20 cellular contexts compared by ENCODE assay signal in the genomic region with DNA sequence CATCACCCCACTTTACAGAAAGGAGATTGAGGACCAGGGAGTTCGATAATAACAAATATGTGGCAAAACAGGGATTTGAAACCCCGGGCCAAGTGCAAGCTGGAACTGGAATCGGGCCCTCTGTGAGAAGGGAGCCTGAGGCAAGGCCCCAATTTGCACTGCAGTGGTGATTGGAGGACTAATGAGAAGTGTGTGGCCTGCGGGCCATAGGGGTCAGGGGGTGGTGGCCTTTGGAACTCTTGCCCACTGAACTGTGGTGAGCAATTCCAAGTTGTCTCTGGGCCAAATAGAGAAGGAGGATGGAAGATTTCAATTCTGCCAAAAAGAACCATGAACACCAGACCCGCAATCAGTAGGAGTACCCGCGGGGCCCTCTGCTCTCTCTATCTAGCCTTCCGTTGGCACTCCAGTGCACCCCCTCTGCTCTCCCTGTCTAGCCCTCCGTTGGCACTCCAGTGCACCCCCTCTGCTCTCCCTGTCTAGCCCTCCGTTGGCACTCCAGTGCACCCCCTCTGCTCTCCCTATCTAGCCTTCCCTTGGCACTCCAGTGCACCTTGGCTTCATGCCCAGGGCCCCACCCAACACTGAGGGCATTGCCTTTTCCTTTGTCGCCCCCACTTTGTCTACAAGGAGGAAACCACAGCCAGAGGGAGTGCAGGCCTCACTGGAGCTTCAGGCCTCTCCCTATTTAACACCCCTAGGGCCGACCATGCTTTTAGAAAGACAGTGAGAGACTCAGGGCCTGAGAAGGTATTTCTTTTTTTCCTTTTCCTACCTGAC. TPM values are rescaled to one million over a fixed set of nuclear protein-coding genes. Genes with fewer than 3 reads are reported as not detected.
DNase-seq lines count a peak whose midpoint lies in the region; ATAC-seq and TF ChIP-seq lines count a peak whose summit lies in the region.
"Had no signal": no experiment of that assay in that cellular context is flagged by ENCODE, and none has a peak within 500 bp of the region (broad histone marks: within the 10 kb centered on the region; RNA-seq: fewer than 3 reads in every experiment).

No MANE protein-coding gene starts in this region.

- no peak overlapping the region for H3K27ac ChIP-seq in CD8-positive, alpha-beta T cell (ENCODE audit: low read depth, low read length)
- H3K27ac ChIP-seq in osteoblast (ENCODE audit: low read depth, low read length): no peak overlapping the region
- H3K27ac ChIP-seq: heart right ventricle had no signal

- intact Hi-C loops in CD8-positive, alpha-beta T cell (cut with DNase I, micrococcal nuclease): loop anchor here in 1 of 2 experiments (5.0 kb wide), 1 partner anchor 40 kb away; no protein-coding TSS in a partner anchor

- H2AFZ ChIP-seq in osteoblast (ENCODE audit: low read length): no peak overlapping the region

- no peaks in the 10 kb centered on the region for H3K27me3 ChIP-seq in CD8-positive, alpha-beta T cell (ENCODE audit: insufficient read depth, low read length)
- H3K27me3 ChIP-seq in osteoblast (ENCODE audit: insufficient read depth, low read length): no peaks in the 10 kb centered on the region
- H3K27me3 ChIP-seq: heart right ventricle had no signal

- no peaks in the 10 kb centered on the region for H3K9me3 Mint-ChIP-seq in CD8-positive, alpha-beta T cell
- H3K9me3 Mint-ChIP-seq in activated CD8-positive, alpha-beta T cell treated with anti-CD3 and anti-CD28 coated beads, Interleukin-2, amount 10 ng/mL, durations not matched to agents 7 days and 5 days (ENCODE audit: insufficient read depth): no peaks in the 10 kb centered on the region
- H3K9me3 Mint-ChIP-seq: T-cell had no signal

- DNase-seq in CD8-positive, alpha-beta T cell: no peak
- DNase-seq in HUDEP-2 (lab: John Stamatoyannopoulos, UW; ENCODE audit: unreplicated experiment in 76 of 76): peak in 75 of 76 experiments; percentile 17 to 97 (median 81)
- no peak for DNase-seq in activated CD8-positive, alpha-beta T cell treated with anti-CD3 and anti-CD28 coated beads, Interleukin-2, amount 10 ng/mL, durations not matched to agents 7 days and 5 days
- DNase-seq in osteoblast (ENCODE audit: insufficient read length, low spot score, missing footprints): peak; percentile 37
- no peak for DNase-seq in HK-2 (ENCODE audit: unreplicated experiment)
- no peak for DNase-seq in NCI-H1417 (lab: John Stamatoyannopoulos, UW)
- DNase-seq: activated CD4-positive, alpha-beta T cell treated with anti-CD3 and anti-CD28 coated beads for 36 hours; activated T-cell treated with anti-CD3 and anti-CD28 coated beads for 4 hours; DMS53; heart right ventricle; kidney; NCI-H1092; stimulated activated CD4-positive, alpha-beta T cell treated with anti-CD3 and anti-CD28 coated beads, Interleukin-1b, Interleukin-23, amount 100 ng/mL, for 48 hours; T-cell had no signal

- peaks cover 18% of the 10 kb centered on the region for H3K36me3 Mint-ChIP-seq in CD8-positive, alpha-beta T cell
- H3K36me3 Mint-ChIP-seq in activated CD8-positive, alpha-beta T cell treated with anti-CD3 and anti-CD28 coated beads, Interleukin-2, amount 10 ng/mL, durations not matched to agents 7 days and 5 days (ENCODE audit: low read depth): peaks cover 22% of the 10 kb centered on the region

- peaks cover under 1% of the 10 kb centered on the region for H3K36me3 ChIP-seq in CD8-positive, alpha-beta T cell (ENCODE audit: insufficient read depth, low read length)
- H3K36me3 ChIP-seq in osteoblast (ENCODE audit: insufficient read depth, low read length): peaks cover 12% of the 10 kb centered on the region

- H3K4me3 ChIP-seq in CD8-positive, alpha-beta T cell (ENCODE audit: low read depth, low read length): no peak overlapping the region
- no peak overlapping the region for H3K4me3 ChIP-seq in osteoblast (ENCODE audit: insufficient read depth, low read length)
- H3K4me3 ChIP-seq: heart right ventricle had no signal

- H3K4me2 ChIP-seq in osteoblast (ENCODE audit: insufficient read depth, low read length): no peak overlapping the region

- no peak for TF ChIP-seq CTCF in CD8-positive, alpha-beta T cell (IDR thresholded peaks at IDR 0.05)
- no peak for TF ChIP-seq CTCF in osteoblast (IDR thresholded peaks at IDR 0.05; ENCODE audit: extremely low read depth, low read depth, low read length)

- ATAC-seq in CD8-positive, alpha-beta T cell: no peak
- no peak for ATAC-seq in activated CD8-positive, alpha-beta T cell treated with anti-CD3 and anti-CD28 coated beads, Interleukin-2, amount 10 ng/mL, durations not matched to agents 7 days and 5 days
- no peak for ATAC-seq in GM18907 (IDR thresholded peaks at IDR 0.05; ENCODE audit: unreplicated experiment)
- ATAC-seq: activated CD4-positive, alpha-beta T cell treated with anti-CD3 and anti-CD28 coated beads for 36 hours; HCT116; heart right ventricle; Right ventricle myocardium inferior; sciatic nerve had no signal

- H3K4me3 Mint-ChIP-seq in CD8-positive, alpha-beta T cell: no peak overlapping the region
- H3K4me3 Mint-ChIP-seq in activated CD8-positive, alpha-beta T cell treated with anti-CD3 and anti-CD28 coated beads, Interleukin-2, amount 10 ng/mL, durations not matched to agents 7 days and 5 days: no peak overlapping the region
- H3K4me3 Mint-ChIP-seq: activated CD4-positive, alpha-beta T cell treated with anti-CD3 and anti-CD28 coated beads for 36 hours; B cell; T-cell had no signal

- no peaks in the 10 kb centered on the region for H3K9me3 ChIP-seq in CD8-positive, alpha-beta T cell (ENCODE audit: low read length)
- no peaks in the 10 kb centered on the region for H3K9me3 ChIP-seq in osteoblast (ENCODE audit: low read depth, low read length)
- H3K9me3 ChIP-seq: heart right ventricle had no signal

- no peaks in the 10 kb centered on the region for H3K27me3 Mint-ChIP-seq in CD8-positive, alpha-beta T cell (ENCODE audit: low read depth)
- no peaks in the 10 kb centered on the region for H3K27me3 Mint-ChIP-seq in activated CD8-positive, alpha-beta T cell treated with anti-CD3 and anti-CD28 coated beads, Interleukin-2, amount 10 ng/mL, durations not matched to agents 7 days and 5 days (ENCODE audit: low read depth)
- H3K27me3 Mint-ChIP-seq: activated CD4-positive, alpha-beta T cell treated with anti-CD3 and anti-CD28 coated beads for 36 hours; T-cell had no signal

- POLR2A ChIA-PET in CD8-positive, alpha-beta T cell (lab: Charles Lee): no interaction called here
- POLR2A ChIA-PET in activated CD8-positive, alpha-beta T cell treated with anti-CD3 and anti-CD28 coated beads, Interleukin-2, amount 10 ng/mL, durations not matched to agents 7 days and 5 days (lab: Charles Lee): no interaction called here

- peaks cover 41% of the 10 kb centered on the region for H3K4me1 Mint-ChIP-seq in CD8-positive, alpha-beta T cell (ENCODE audit: low read depth)
- H3K4me1 Mint-ChIP-seq in activated CD8-positive, alpha-beta T cell treated with anti-CD3 and anti-CD28 coated beads, Interleukin-2, amount 10 ng/mL, durations not matched to agents 7 days and 5 days (ENCODE audit: low read depth): peaks cover 59% of the 10 kb centered on the region

- no peaks in the 10 kb centered on the region for H4K20me1 ChIP-seq in osteoblast (ENCODE audit: insufficient read depth, low read length)

- peak overlapping the region; percentile 5 for H3K27ac Mint-ChIP-seq in CD8-positive, alpha-beta T cell
- H3K27ac Mint-ChIP-seq in activated CD8-positive, alpha-beta T cell treated with anti-CD3 and anti-CD28 coated beads, Interleukin-2, amount 10 ng/mL, durations not matched to agents 7 days and 5 days: peak overlapping the region; percentile 27
- H3K27ac Mint-ChIP-seq: activated CD4-positive, alpha-beta T cell treated with anti-CD3 and anti-CD28 coated beads for 36 hours; B cell had no signal

- CTCF ChIA-PET in CD8-positive, alpha-beta T cell (lab: Charles Lee): interaction anchor here (1.5 kb wide), 1 partner anchor 27 kb away, joined by 4 read pairs; the partner anchor contains the start of genes PCED1A and VPS16
- CTCF ChIA-PET in activated CD8-positive, alpha-beta T cell treated with anti-CD3 and anti-CD28 coated beads, Interleukin-2, amount 10 ng/mL, durations not matched to agents 7 days and 5 days (lab: Charles Lee): interaction anchor here (0.8 to 3.4 kb wide), 4 partner anchors 12 to 352 kb away, joined by 3 to 16 read pairs (median 6); no protein-coding TSS in a partner anchor

- no peaks in the 10 kb centered on the region for H3K79me2 ChIP-seq in osteoblast (ENCODE audit: insufficient read depth, low read length)

- H3K4me1 ChIP-seq in CD8-positive, alpha-beta T cell (ENCODE audit: insufficient read depth, low read length): peaks cover 55% of the 10 kb centered on the region
- peaks cover 16% of the 10 kb centered on the region for H3K4me1 ChIP-seq in osteoblast (ENCODE audit: insufficient read depth, low read length)

RNA-seq across cellular contexts. Expression of gene PTPRA, which starts 6.0 kb away (rescaled TPM):
- total RNA-seq in CD8-positive, alpha-beta T cell: 10 to 100 TPM; 68.2 to 71.9 TPM
- 10 to 100 TPM; 58.5 to 60.9 TPM for total RNA-seq in activated CD8-positive, alpha-beta T cell treated with anti-CD3 and anti-CD28 coated beads, Interleukin-2, amount 10 ng/mL, durations not matched to agents 7 days and 5 days
- 44.2 and 51.0 TPM in 2 replicates for total RNA-seq in osteoblast

RNA-seq across cellular contexts. Expression of gene VPS16, which starts 26.7 kb away (rescaled TPM):
- total RNA-seq in CD8-positive, alpha-beta T cell: 10 to 100 TPM; 40.7 to 41.1 TPM
- total RNA-seq in activated CD8-positive, alpha-beta T cell treated with anti-CD3 and anti-CD28 coated beads, Interleukin-2, amount 10 ng/mL, durations not matched to agents 7 days and 5 days: 10 to 100 TPM; 47.0 to 55.2 TPM
- 36.2 and 40.1 TPM in 2 replicates for total RNA-seq in osteoblast

RNA-seq across cellular contexts. Expression of gene PCED1A, which starts 26.8 kb away (rescaled TPM):
- total RNA-seq in CD8-positive, alpha-beta T cell: 10 to 100 TPM; 58.7 to 62.2 TPM
- 10 to 100 TPM; 17.3 to 17.9 TPM for total RNA-seq in activated CD8-positive, alpha-beta T cell treated with anti-CD3 and anti-CD28 coated beads, Interleukin-2, amount 10 ng/mL, durations not matched to agents 7 days and 5 days
- total RNA-seq in osteoblast: 21.5 and 24.2 TPM in 2 replicates

RNA-seq across cellular contexts. Expression of gene TMEM239, which starts 51.1 kb away (rescaled TPM):
- not detected for total RNA-seq in CD8-positive, alpha-beta T cell
- total RNA-seq in activated CD8-positive, alpha-beta T cell treated with anti-CD3 and anti-CD28 coated beads, Interleukin-2, amount 10 ng/mL, durations not matched to agents 7 days and 5 days: not detected
- under 0.01 TPM in 1 of 2 replicates, not detected in the other for total RNA-seq in osteoblast
- total RNA-seq: activated CD4-positive, alpha-beta T cell treated with anti-CD3 and anti-CD28 coated beads for 36 hours; B cell; bronchial epithelial cell; heart right ventricle; kidney; Right ventricle myocardium inferior; sciatic nerve; T-cell had no signal

RNA-seq across cellular contexts. Expression of gene C20orf141, which starts 52.5 kb away (rescaled TPM):
- total RNA-seq in CD8-positive, alpha-beta T cell: not detected
- not detected for total RNA-seq in activated CD8-positive, alpha-beta T cell treated with anti-CD3 and anti-CD28 coated beads, Interleukin-2, amount 10 ng/mL, durations not matched to agents 7 days and 5 days
- 0.29 and 0.36 TPM in 2 replicates for total RNA-seq in osteoblast
- total RNA-seq: activated CD4-positive, alpha-beta T cell treated with anti-CD3 and anti-CD28 coated beads for 36 hours; B cell; bronchial epithelial cell; heart right ventricle; kidney; Right ventricle myocardium inferior; sciatic nerve; T-cell had no signal

Comparison
In these comparisons a context has a peak if more than half of its experiments do, and no peak if none do; other contexts are left out.
1. DNase-seq: peak in HUDEP-2 (75 of 76) and osteoblast (single experiment); none in CD8-positive, alpha-beta T cell (0 of 7), activated CD8-positive, alpha-beta T cell treated with anti-CD3 and anti-CD28 coated beads, Interleukin-2, amount 10 ng/mL, durations not matched to agents 7 days and 5 days (single experiment), HK-2 (single experiment) and NCI-H1417 (0 of 3).